35 cellular contexts compared by ENCODE assay signal in genomic region chr12:29275834-29276233, GRCh38.
"Had no signal": no experiment of that assay in that cellular context is flagged by ENCODE, and none has a peak within 500 bp of the region (broad histone marks: within the 10 kb centered on the region; RNA-seq: fewer than 3 reads in every experiment).

No MANE protein-coding gene starts in this region.

- H3K36me3 Mint-ChIP-seq: brain had no signal

- DNase-seq: activated B cell treated with CpG ODN at 0.5 μM for 24 hours; activated CD4-positive, alpha-beta memory T cell treated with anti-CD3 and anti-CD28 coated beads for 36 hours; activated CD4-positive, alpha-beta T cell treated with anti-CD3 and anti-CD28 coated beads for 4 hours; activated CD4-positive, alpha-beta T cell treated with anti-CD3 and anti-CD28 coated beads, Interleukin-2, amount 10 ng/mL, durations not matched to agents 24 days and 14 days; activated CD4-positive, alpha-beta T cell treated with anti-CD3 and anti-CD28 coated beads, Interleukin-2, amount 50 U/mL, for 1 hour; activated CD4-positive, alpha-beta T cell treated with anti-CD3 and anti-CD28 coated beads, Interleukin-2, amount 50 U/mL, for 4 hours; activated CD4-positive, CD25-positive, alpha-beta regulatory T cell treated with anti-CD3 and anti-CD28 coated beads, Interleukin-2, amount 50 U/mL, for 72 hours; activated CD8-positive, alpha-beta memory T cell treated with anti-CD3 and anti-CD28 coated beads, Interleukin-2, amount 50 U/mL, for 4 hours; activated CD8-positive, alpha-beta T cell treated with anti-CD3 and anti-CD28 coated beads for 36 hours; activated effector memory CD4-positive, alpha-beta T cell treated with anti-CD3 and anti-CD28 coated beads, Interleukin-2, amount 50 U/mL, for 16 hours; activated gamma-delta T cell treated with Interleukin-2 at 50 U/mL for 16 hours; activated naive CD4-positive, alpha-beta T cell; activated naive CD4-positive, alpha-beta T cell treated with anti-CD3 and anti-CD28 coated beads for 36 hours; activated naive CD8-positive, alpha-beta T cell treated with anti-CD3 and anti-CD28 coated beads for 36 hours; activated T-cell treated with anti-CD3 and anti-CD28 coated beads for 4 hours; activated T-cell treated with anti-CD3 and anti-CD28 coated beads, Interleukin-2, amount 50 U/mL, for 1 hour; activated T-cell treated with anti-CD3 and anti-CD28 coated beads, Interleukin-2, amount 50 U/mL, for 4 hours; activated T-cell treated with anti-CD3 and anti-CD28 coated beads, Interleukin-2, amount 50 U/mL, for 72 hours; adrenal gland; amniotic stem cell; aorta; caudate nucleus; cerebellar nuclear complex; T-helper 1 cell; T-helper 2 cell; T-helper 9 cell had no signal

- H3K27ac ChIP-seq: adrenal gland, cardiac muscle cell, VCaP had no signal

- H3K9me3 ChIP-seq: adrenal gland had no signal

- H3K27me3 ChIP-seq: adrenal gland, cardiac muscle cell had no signal

- H3K36me3 ChIP-seq: adrenal gland, cardiac muscle cell had no signal

- ATAC-seq: activated CD8-positive, alpha-beta T cell treated with anti-CD3 and anti-CD28 coated beads for 36 hours; activated T-cell treated with anti-CD3 and anti-CD28 coated beads, Interleukin-2, amount 50 U/mL, for 4 hours; activated T-cell treated with anti-CD3 and anti-CD28 coated beads, Interleukin-2, amount 50 U/mL, for 72 hours; activated T-helper 17 cell treated with anti-CD3 and anti-CD28 coated beads, Interleukin-2, amount 50 U/mL, for 72 hours had no signal

- H3K9me3 Mint-ChIP-seq: activated B cell treated with CpG ODN at 0.5 μM for 24 hours; activated CD4-positive, alpha-beta memory T cell treated with anti-CD3 and anti-CD28 coated beads for 36 hours; activated CD4-positive, alpha-beta T cell treated with anti-CD3 and anti-CD28 coated beads, Interleukin-2, amount 10 ng/mL, durations not matched to agents 24 days and 14 days; activated CD8-positive, alpha-beta T cell treated with anti-CD3 and anti-CD28 coated beads for 36 hours; activated naive CD4-positive, alpha-beta T cell treated with anti-CD3 and anti-CD28 coated beads for 36 hours; activated naive CD4-positive, alpha-beta T cell treated with anti-CD3 and anti-CD28 coated beads, Interleukin-2, amount 50 U/mL, for 24 hours; activated naive CD8-positive, alpha-beta T cell treated with anti-CD3 and anti-CD28 coated beads for 36 hours; activated T-cell treated with anti-CD3 and anti-CD28 coated beads, Interleukin-2, amount 50 U/mL, for 4 hours; activated T-cell treated with anti-CD3 and anti-CD28 coated beads, Interleukin-2, amount 50 U/mL, for 72 hours; activated T-helper 1 cell treated with anti-CD3 and anti-CD28 coated beads, Interleukin-12 subunit alpha, Interleukin-12 subunit beta, Interleukin-2, Interleukin-4 antibody, amounts not matched to agents 30 ng/mL and 10 ng/mL and 1 ng/mL, durations not matched to agents 14 hours and 24 hours and 36 hours; activated T-helper 17 cell treated with anti-CD3 and anti-CD28 coated beads, Interleukin-2, amount 50 U/mL, for 72 hours; brain; central memory CD8-positive, alpha-beta T cell; T-helper 1 cell treated with Interleukin-12 subunit alpha and Interleukin-12 subunit beta and Interleukin-4 antibody, amounts not matched to agents 30 μg/mL and 1 μg/mL, for 36 hours; T-helper 2 cell treated with Interferon-gamma antibody and Interleukin-4, amounts not matched to agents 5 μg/mL and 100 μg/mL, for 36 hours had no signal

- H3K27ac Mint-ChIP-seq: activated B cell treated with CpG ODN at 0.5 μM for 24 hours; activated CD4-positive, alpha-beta memory T cell treated with anti-CD3 and anti-CD28 coated beads for 36 hours; activated CD4-positive, alpha-beta T cell treated with anti-CD3 and anti-CD28 coated beads, Interleukin-2, amount 10 ng/mL, durations not matched to agents 24 days and 14 days; activated CD8-positive, alpha-beta T cell treated with anti-CD3 and anti-CD28 coated beads for 36 hours; activated naive CD4-positive, alpha-beta T cell treated with anti-CD3 and anti-CD28 coated beads for 36 hours; activated naive CD4-positive, alpha-beta T cell treated with anti-CD3 and anti-CD28 coated beads, Interleukin-2, amount 50 U/mL, for 24 hours; activated naive CD8-positive, alpha-beta T cell treated with anti-CD3 and anti-CD28 coated beads for 36 hours; activated T-cell treated with anti-CD3 and anti-CD28 coated beads, Interleukin-2, amount 50 U/mL, for 72 hours; activated T-helper 1 cell treated with anti-CD3 and anti-CD28 coated beads, Interleukin-12 subunit alpha, Interleukin-12 subunit beta, Interleukin-2, Interleukin-4 antibody, amounts not matched to agents 30 ng/mL and 10 ng/mL and 1 ng/mL, durations not matched to agents 14 hours and 24 hours and 36 hours; activated T-helper 17 cell treated with anti-CD3 and anti-CD28 coated beads, Interleukin-2, amount 50 U/mL, for 72 hours; brain; T-helper 1 cell treated with Interleukin-12 subunit alpha and Interleukin-12 subunit beta and Interleukin-4 antibody, amounts not matched to agents 30 μg/mL and 1 μg/mL, for 36 hours; T-helper 2 cell treated with Interferon-gamma antibody and Interleukin-4, amounts not matched to agents 5 μg/mL and 100 μg/mL, for 36 hours had no signal

- H3K27me3 Mint-ChIP-seq: activated B cell treated with CpG ODN at 0.5 μM for 24 hours; activated CD4-positive, alpha-beta memory T cell treated with anti-CD3 and anti-CD28 coated beads for 36 hours; activated CD4-positive, alpha-beta T cell treated with anti-CD3 and anti-CD28 coated beads, Interleukin-2, amount 10 ng/mL, durations not matched to agents 24 days and 14 days; activated CD8-positive, alpha-beta T cell treated with anti-CD3 and anti-CD28 coated beads for 36 hours; activated naive CD4-positive, alpha-beta T cell treated with anti-CD3 and anti-CD28 coated beads, Interleukin-2, amount 50 U/mL, for 24 hours; activated naive CD8-positive, alpha-beta T cell treated with anti-CD3 and anti-CD28 coated beads for 36 hours; activated T-helper 17 cell treated with anti-CD3 and anti-CD28 coated beads, Interleukin-2, amount 50 U/mL, for 72 hours; central memory CD8-positive, alpha-beta T cell had no signal

- H3K4me3 ChIP-seq: adrenal gland, cardiac muscle cell had no signal

- H3K4me3 Mint-ChIP-seq: activated B cell treated with CpG ODN at 0.5 μM for 24 hours; activated CD4-positive, alpha-beta memory T cell treated with anti-CD3 and anti-CD28 coated beads for 36 hours; activated CD4-positive, alpha-beta T cell treated with anti-CD3 and anti-CD28 coated beads, Interleukin-2, amount 10 ng/mL, durations not matched to agents 24 days and 14 days; activated CD8-positive, alpha-beta T cell treated with anti-CD3 and anti-CD28 coated beads for 36 hours; activated naive CD4-positive, alpha-beta T cell treated with anti-CD3 and anti-CD28 coated beads for 36 hours; activated naive CD4-positive, alpha-beta T cell treated with anti-CD3 and anti-CD28 coated beads, Interleukin-2, amount 50 U/mL, for 24 hours; activated naive CD8-positive, alpha-beta T cell treated with anti-CD3 and anti-CD28 coated beads for 36 hours; activated T-cell treated with anti-CD3 and anti-CD28 coated beads, Interleukin-2, amount 50 U/mL, for 4 hours; activated T-cell treated with anti-CD3 and anti-CD28 coated beads, Interleukin-2, amount 50 U/mL, for 72 hours; activated T-helper 1 cell treated with anti-CD3 and anti-CD28 coated beads, Interleukin-12 subunit alpha, Interleukin-12 subunit beta, Interleukin-2, Interleukin-4 antibody, amounts not matched to agents 30 ng/mL and 10 ng/mL and 1 ng/mL, durations not matched to agents 14 hours and 24 hours and 36 hours; activated T-helper 17 cell treated with anti-CD3 and anti-CD28 coated beads, Interleukin-2, amount 50 U/mL, for 72 hours; brain; central memory CD8-positive, alpha-beta T cell; T-helper 1 cell treated with Interleukin-12 subunit alpha and Interleukin-12 subunit beta and Interleukin-4 antibody, amounts not matched to agents 30 μg/mL and 1 μg/mL, for 36 hours; T-helper 2 cell treated with Interferon-gamma antibody and Interleukin-4, amounts not matched to agents 5 μg/mL and 100 μg/mL, for 36 hours had no signal

- H3K4me1 Mint-ChIP-seq: activated B cell treated with CpG ODN at 0.5 μM for 24 hours; activated CD4-positive, alpha-beta T cell treated with anti-CD3 and anti-CD28 coated beads, Interleukin-2, amount 10 ng/mL, durations not matched to agents 24 days and 14 days; activated naive CD4-positive, alpha-beta T cell treated with anti-CD3 and anti-CD28 coated beads, Interleukin-2, amount 50 U/mL, for 24 hours; activated naive CD8-positive, alpha-beta T cell treated with anti-CD3 and anti-CD28 coated beads for 36 hours; activated T-helper 17 cell treated with anti-CD3 and anti-CD28 coated beads, Interleukin-2, amount 50 U/mL, for 72 hours; central memory CD8-positive, alpha-beta T cell had no signal
